ENCODE assay signal across 33 cellular contexts in the genomic region with DNA sequence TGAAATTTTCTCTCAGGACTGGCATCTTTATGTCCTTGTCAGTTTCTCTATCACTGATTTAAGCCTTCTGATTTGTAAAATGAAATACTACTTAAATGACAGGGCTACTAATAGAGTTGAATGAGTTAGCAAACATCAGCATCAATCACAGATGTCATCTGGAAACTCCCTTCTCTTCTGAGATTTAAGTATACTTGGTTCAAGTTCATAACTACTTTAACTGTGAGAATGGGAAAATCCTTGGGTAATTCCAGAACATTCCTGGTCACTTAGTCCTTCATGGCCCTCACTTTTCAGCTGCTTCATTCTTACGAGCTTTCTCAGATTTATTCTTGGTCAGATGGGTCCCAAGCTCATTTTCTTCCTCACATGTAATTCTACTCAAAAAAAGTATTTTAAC.
DNase-seq lines count a peak whose midpoint lies in the region; ATAC-seq, FAIRE-seq and TF ChIP-seq lines count a peak whose summit lies in the region.
"Had no signal": no experiment of that assay in that cellular context is flagged by ENCODE, and none has a peak within 500 bp of the region (broad histone marks: within the 10 kb centered on the region; RNA-seq: fewer than 3 reads in every experiment).

No MANE protein-coding gene starts in this region.

- FAIRE-seq in HTR-8/SVneo (lab: Jason Lieb, UNC), result no peak
- FAIRE-seq: urothelium cell line had no signal

- peak; percentile 14 for DNase-seq in GM04503 (ENCODE audit: low read depth)
- peak; percentile 10 for DNase-seq in RPMI7951 (ENCODE audit: low read depth)
- DNase-seq in foreskin fibroblast, result peak; percentile 10 to 53
- DNase-seq in omental fat pad (ENCODE audit: low spot score), result no peak
- no peak for DNase-seq in DMS153 treated with DMSO at 0.1 percent for 48 hours (lab: John Stamatoyannopoulos, UW; ENCODE audit: unreplicated experiment)
- DNase-seq in HTR-8/SVneo (ENCODE audit: insufficient read length, low spot score), result no peak
- DNase-seq: activated B cell treated with CpG ODN at 0.5 μM for 24 hours; activated CD4-positive, alpha-beta T cell treated with anti-CD3 and anti-CD28 coated beads, Interleukin-2, amount 50 U/mL, for 1 hour; activated CD8-positive, alpha-beta memory T cell treated with anti-CD3 and anti-CD28 coated beads, Interleukin-2, amount 10 ng/mL, durations not matched to agents 7 days and 5 days; activated naive CD4-positive, alpha-beta T cell; activated T-cell treated with anti-CD3 and anti-CD28 coated beads, Interleukin-2, amount 50 U/mL, for 72 hours; CD4-positive, CD25-positive, alpha-beta regulatory T cell; colonic mucosa; effector memory CD4-positive, alpha-beta T cell; gastrocnemius medialis; H7; hypothalamus; immature natural killer cell; MG63; NCI-H2029 treated with DMSO at 0.1 percent for 48 hours; NCI-H345; NCI-H748 treated with DMSO at 0.1 percent for 48 hours; nephron progenitor cell; SJCRH30; stimulated activated CD4-positive, alpha-beta T cell treated with anti-CD3 and anti-CD28 coated beads, Interleukin-12 subunit alpha, Interleukin-12 subunit beta, amount 100 ng/mL, for 4 hours; stimulated activated CD4-positive, alpha-beta T cell treated with anti-CD3 and anti-CD28 coated beads, Interleukin-4, amount 100 ng/mL, for 24 hours; T-cell; testis had no signal

- no peak for TF ChIP-seq CTCF in foreskin fibroblast (IDR thresholded peaks at IDR 0.05; ENCODE audit: low read depth, low read length)
- TF ChIP-seq CTCF in omental fat pad (IDR thresholded peaks at IDR 0.05), result no peak

- H3K4me3 ChIP-seq in foreskin fibroblast (ENCODE audit: low read depth in 1 of 2, low read length in 2 of 2), result no peak overlapping the region
- H3K4me3 ChIP-seq: colonic mucosa, gastrocnemius medialis, MG63, right atrium auricular region, SJCRH30, testis had no signal

- ATAC-seq in omental fat pad (ENCODE audit: low FRiP score) (peak; percentile 71), GM18858 (IDR thresholded peaks at IDR 0.05; ENCODE audit: unreplicated experiment) (no peak), GM21528 (IDR thresholded peaks at IDR 0.05; ENCODE audit: low FRiP score, unreplicated experiment) (no peak)
- ATAC-seq: activated CD8-positive, alpha-beta memory T cell treated with anti-CD3 and anti-CD28 coated beads, Interleukin-2, amount 10 ng/mL, durations not matched to agents 7 days and 5 days; activated T-cell treated with anti-CD3 and anti-CD28 coated beads, Interleukin-2, amount 50 U/mL, for 72 hours; gastrocnemius medialis; stimulated activated memory B cell treated with anti-CD40 and anti-IgM and Interleukin-4, amounts not matched to agents 10 μg/mL and 1 μg/mL and 100 μg/mL, for 72 hours; T-cell had no signal

Comparison
In these comparisons a context has a peak if more than half of its experiments do, and no peak if none do; other contexts are left out.
1. DNase-seq: peak in GM04503 (single experiment), RPMI7951 (single experiment) and foreskin fibroblast (2 of 2); none in omental fat pad (single experiment), DMS153 treated with DMSO at 0.1 percent for 48 hours (single experiment) and HTR-8/SVneo (single experiment).